In genomic region chr6:34709386-34709785, GRCh38 we compare ENCODE assay signal across 9 cellular contexts. TPM values are rescaled to one million over a fixed set of nuclear protein-coding genes. Genes with fewer than 3 reads are reported as not detected.
A peak's percentile ranks its signal among the peaks of the same experiment; 100 is the strongest.
DNase-seq lines count a peak whose midpoint lies in the region; ATAC-seq and TF ChIP-seq lines count a peak whose summit lies in the region.
"Had no signal": no experiment of that assay in that cellular context is flagged by ENCODE, and none has a peak within 500 bp of the region (broad histone marks: within the 10 kb centered on the region; RNA-seq: fewer than 3 reads in every experiment).

No MANE protein-coding gene starts in this region.

- WGBS in ovary, 3 donors, result 0 to 4% (median 3%) methylated on average over 5 of the region's 5 CpGs

- H3K4me3 ChIP-seq in foreskin fibroblast (ENCODE audit: low read depth in 1 of 2, low read length in 2 of 2), result no peak overlapping the region
- H3K4me3 ChIP-seq in ovary, result no peak overlapping the region

- H3K9me3 ChIP-seq in ovary, result no peaks in the 10 kb centered on the region

- no peak for ATAC-seq in HG02571 (IDR thresholded peaks at IDR 0.05; ENCODE audit: unreplicated experiment)
- ATAC-seq: CD8-positive, alpha-beta T cell had no signal

- TF ChIP-seq CTCF in foreskin fibroblast (IDR thresholded peaks at IDR 0.05; ENCODE audit: low read depth, low read length) (no peak), ovary (IDR thresholded peaks at IDR 0.05) (no peak)

- peaks cover 15% of the 10 kb centered on the region for H3K4me1 ChIP-seq in ovary (ENCODE audit: insufficient read depth)

- H3K27ac ChIP-seq in ovary, result no peak overlapping the region

- TF ChIP-seq POLR2A in ovary (IDR thresholded peaks at IDR 0.05), result no peak

- TF ChIP-seq EP300 in ovary (IDR thresholded peaks at IDR 0.05), result no peak

- intact Hi-C loops in ovary (cut with DNase I), result no loop called here

- H3K27me3 ChIP-seq in ovary, result no peaks in the 10 kb centered on the region

- no peaks in the 10 kb centered on the region for H3K36me3 ChIP-seq in ovary

- DNase-seq in COLO829 (ENCODE audit: low spot score) (peak; percentile 76), SK-N-DZ (ENCODE audit: low spot score) (peak; percentile 27), foreskin fibroblast (peak; percentile 74 to 88), ovary (peak; percentile 81 to 94 (median 89)), NCI-H510A (lab: John Stamatoyannopoulos, UW) (no peak), HuH-7 (ENCODE audit: low spot score) (no peak), DMS114 treated with DMSO at 0.1 percent for 48 hours (lab: John Stamatoyannopoulos, UW; ENCODE audit: unreplicated experiment) (no peak)
- DNase-seq: CD8-positive, alpha-beta T cell had no signal

RNA-seq across cellular contexts. Expression of gene ILRUN, which starts 12.8 kb away (rescaled TPM):
- 17.4 and 21.9 TPM in 2 replicates for polyA plus RNA-seq in SK-N-DZ (2014; cell fraction: cytosol; rRNA removed)
- 9.5 and 12.0 TPM in 2 replicates for polyA plus RNA-seq in SK-N-DZ (2014; cell fraction: nucleus; rRNA removed)
- 10 to 100 TPM; 29.4 to 59.8 (median 47.6) TPM for total RNA-seq in ovary
- polyA plus RNA-seq in ovary, result 10 to 100 TPM; 40.2 to 86.5 TPM

RNA-seq across cellular contexts. Expression of gene SNRPC, which starts 47.9 kb away (rescaled TPM):
- polyA plus RNA-seq in SK-N-DZ (2014; cell fraction: cytosol; rRNA removed), result 238 and 251 TPM in 2 replicates
- polyA plus RNA-seq in SK-N-DZ (2014; cell fraction: nucleus; rRNA removed), result 168 and 172 TPM in 2 replicates
- 10 to 100 TPM; 46.6 to 93.2 (median 57.1) TPM for total RNA-seq in ovary
- polyA plus RNA-seq in ovary, result 10 to 100 TPM; 79.5 to 94.3 TPM

Comparison
In these comparisons a context has a peak if more than half of its experiments do, and no peak if none do; other contexts are left out.
1. DNase-seq: peak in COLO829 (single experiment), SK-N-DZ (single experiment), foreskin fibroblast (2 of 2) and ovary (5 of 5); none in NCI-H510A (single experiment), HuH-7 (single experiment) and DMS114 treated with DMSO at 0.1 percent for 48 hours (single experiment).